ENCODE assay signal across 34 cellular contexts in the genomic region with DNA sequence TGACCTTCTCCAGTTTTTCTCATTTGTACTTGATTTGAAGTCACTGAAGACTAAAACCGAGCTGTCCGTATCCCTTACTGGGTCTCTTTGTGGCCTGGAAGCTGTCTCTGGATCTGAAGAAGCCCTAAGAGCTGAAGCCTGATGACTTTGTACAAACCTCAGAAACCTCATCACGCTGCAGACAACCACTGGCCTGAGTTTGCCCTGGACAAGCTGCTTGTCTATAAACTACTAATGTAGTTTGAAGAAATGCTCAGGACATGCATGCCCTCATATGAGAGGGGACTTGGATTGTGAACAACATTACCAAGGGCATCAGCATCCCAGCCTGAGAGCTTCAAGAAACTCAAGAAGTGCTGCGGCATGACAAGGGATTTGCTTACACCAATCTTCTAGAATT.
"Had no signal": no experiment of that assay in that cellular context is flagged by ENCODE, and none has a peak within 500 bp of the region (broad histone marks: within the 10 kb centered on the region; RNA-seq: fewer than 3 reads in every experiment).

No MANE protein-coding gene starts in this region.

- H3K4me3 ChIP-seq: MG63 had no signal

- H3K9me3 ChIP-seq: MG63 had no signal

- H3K36me3 ChIP-seq: MG63 had no signal

- DNase-seq: Karpas-422, Kasumi-1, MG63, MM.1S, MV-4-11, NCI-H1048, NCI-H1092, NCI-H1092 treated with DMSO at 0.1 percent for 48 hours, NCI-H1105, NCI-H1105 treated with DMSO at 0.1 percent for 48 hours, NCI-H1417, NCI-H1417 treated with DMSO at 0.1 percent for 48 hours, NCI-H1436, NCI-H1436 treated with DMSO at 0.1 percent for 48 hours, NCI-H146, NCI-H1694, NCI-H1694 treated with DMSO at 0.1 percent for 48 hours, NCI-H187, NCI-H187 treated with DMSO at 0.1 percent for 48 hours, NCI-H1930, NCI-H2029, NCI-H2029 treated with DMSO at 0.1 percent for 48 hours, NCI-H2081, NCI-H2081 treated with DMSO at 0.1 percent for 48 hours, NCI-H2107, NCI-H2171, NCI-H2171 treated with DMSO at 0.1 percent for 48 hours, NCI-H2227 treated with DMSO at 0.1 percent for 48 hours, NCI-H226, NCI-H345, NCI-H446, NCI-H446 treated with DMSO at 0.1 percent for 48 hours, NCI-H510A had no signal

- H3K27me3 ChIP-seq: MG63 had no signal

- H3K27ac ChIP-seq: KMS-11 had no signal
